8 cellular contexts compared by ENCODE assay signal in the genomic region with DNA sequence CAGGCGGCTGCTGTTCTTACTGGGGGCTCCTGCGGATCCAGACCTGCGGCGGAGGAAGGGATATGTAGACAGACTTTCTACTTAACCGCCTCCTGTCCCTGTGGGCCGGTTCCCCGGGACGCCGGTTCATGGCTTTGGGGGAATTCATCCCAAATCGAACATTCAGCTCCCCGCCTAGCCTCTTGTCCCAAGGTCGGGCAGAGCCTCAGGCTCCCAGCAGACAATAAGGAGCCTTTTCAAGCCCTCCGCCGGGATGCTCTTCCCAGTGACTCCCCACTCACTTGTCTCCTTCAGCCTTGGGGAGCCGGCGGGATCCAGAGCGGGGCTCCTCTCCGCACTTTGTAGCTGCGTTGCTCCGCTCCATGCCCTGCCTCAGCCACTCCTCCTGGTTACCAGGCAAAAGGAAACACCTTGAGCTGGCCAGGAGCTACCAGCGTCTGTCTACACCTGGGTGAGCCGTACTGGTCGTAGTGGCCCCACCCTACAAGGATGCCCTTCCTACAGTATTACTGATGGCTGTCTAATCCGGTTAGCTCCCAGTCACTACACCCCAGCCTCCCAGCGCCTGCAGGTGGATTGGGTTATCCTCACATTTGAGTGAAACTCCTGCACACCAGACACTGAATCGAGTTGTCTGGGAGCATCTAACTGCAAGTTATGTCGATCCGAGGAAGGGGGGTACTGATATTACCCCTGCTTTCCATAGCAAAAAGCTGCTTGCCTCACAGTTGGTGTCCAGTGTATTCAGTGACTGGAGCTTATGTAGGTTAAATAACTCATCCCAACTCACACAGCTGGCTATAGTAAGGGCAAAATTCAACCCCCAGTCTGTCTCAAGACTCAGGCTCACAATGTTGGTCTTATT. TPM values are rescaled to one million over a fixed set of nuclear protein-coding genes. Genes with fewer than 3 reads are reported as not detected.
DNase-seq lines count a peak whose midpoint lies in the region; ATAC-seq and TF ChIP-seq lines count a peak whose summit lies in the region.

A gene with protein sequence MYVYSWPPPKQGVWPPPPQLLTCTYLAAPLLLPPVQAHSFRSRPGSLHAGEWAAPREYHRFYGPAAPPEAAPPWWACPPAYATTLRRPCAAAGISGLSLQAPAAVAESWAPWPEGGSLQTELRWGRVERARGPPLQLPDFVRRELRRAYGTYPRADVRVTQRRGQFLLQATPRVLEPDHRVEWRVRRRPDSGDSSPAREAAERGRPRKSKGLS (minus strand): TSS at position 439 of the 865 bp plus-strand sequence. CDS start 450 bp downstream, outside the sequence.

- WGBS in body of pancreas, 2 donors: 12 to 22% methylated on average over 14 to 28 of the region's 28 CpGs
- 22 to 35% methylated on average over 13 to 23 of the region's 28 CpGs for WGBS in upper lobe of left lung, 2 donors

- H3K4me1 ChIP-seq in body of pancreas (peaks cover 27% of the 10 kb centered on the region), upper lobe of left lung (peaks cover 21 to 66% (median 42%) of the 10 kb centered on the region in 4 donors)

- no peaks in the 10 kb centered on the region for H3K36me3 ChIP-seq in body of pancreas (replicated peaks in 1 of 2; ENCODE audit: insufficient read depth in 1 of 2, low read depth in 2 of 2)
- no peaks in the 10 kb centered on the region for H3K36me3 ChIP-seq in upper lobe of left lung

- TF ChIP-seq POLR2A in body of pancreas (IDR thresholded peaks at IDR 0.05): peak in 1 of 3 donors; percentile 23
- peak in 1 of 4 donors; percentile 23 for TF ChIP-seq POLR2A in upper lobe of left lung (IDR thresholded peaks at IDR 0.05)

- no peak for TF ChIP-seq EP300 in upper lobe of left lung (IDR thresholded peaks at IDR 0.05)

- ATAC-seq in body of pancreas: peak; percentile 7
- ATAC-seq in upper lobe of left lung (ENCODE audit: low FRiP score in 2 of 2): peak in 1 of 2 donors; percentile 8
- no peak for ATAC-seq in HG03469 (IDR thresholded peaks at IDR 0.05; ENCODE audit: unreplicated experiment)
- no peak for ATAC-seq in GM21723 (IDR thresholded peaks at IDR 0.05; ENCODE audit: unreplicated experiment)

- peak within 1 kb of the TSS; percentile 99 for H3K27ac ChIP-seq in C4-2B
- H3K27ac ChIP-seq in body of pancreas: peak within 1 kb of the TSS; percentile 71 to 92 (median 84)
- H3K27ac ChIP-seq in upper lobe of left lung: peak within 1 kb of the TSS; percentile 87 to 95 (median 90)

- H3K27me3 ChIP-seq in body of pancreas (no peaks in the 10 kb centered on the region), upper lobe of left lung (no peaks in the 10 kb centered on the region)

- H3K9me3 ChIP-seq in body of pancreas (peaks cover 0 to 4% (median 0%) of the 10 kb centered on the region in 3 donors), upper lobe of left lung (no peaks in the 10 kb centered on the region)

- H3K4me3 ChIP-seq in Jurkat, Clone E6-1 (ENCODE audit: low read length): peak within 1 kb of the TSS; percentile 99
- H3K4me3 ChIP-seq in body of pancreas: peak within 1 kb of the TSS; percentile 57 to 89
- peak within 1 kb of the TSS; percentile 84 to 97 (median 94) for H3K4me3 ChIP-seq in upper lobe of left lung

- intact Hi-C loops in body of pancreas (cut with DNase I): no loop called here

- no peak for DNase-seq in Jurkat, Clone E6-1 (ENCODE audit: low read depth, low spot score)
- peak; percentile 34 to 52 (median 50) for DNase-seq in body of pancreas
- DNase-seq in medulla oblongata (ENCODE audit: extremely low spot score): peak; percentile 14
- peak in 1 of 2 donors; percentile 66 for DNase-seq in upper lobe of left lung
- no peak for DNase-seq in kidney glomerular epithelial cell (lab: John Stamatoyannopoulos, UW)

- TF ChIP-seq CTCF in C4-2B (conservative IDR thresholded peaks at IDR 0.05) (no peak), body of pancreas (IDR thresholded peaks at IDR 0.05) (no peak), upper lobe of left lung (IDR thresholded peaks at IDR 0.05) (no peak)

RNA-seq across cellular contexts. Expression of the gene that starts here (rescaled TPM):
- polyA plus RNA-seq in Jurkat, Clone E6-1 (2012; ENCODE audit: insufficient read depth, insufficient read length): 2.2 TPM
- total RNA-seq in body of pancreas: 1 to 10 TPM in 1 of 2 donors, under 1 TPM in 1; 0.66 to 4.2 TPM
- total RNA-seq in upper lobe of left lung: 10 to 100 TPM in 5 of 6 donors, 1 to 10 TPM in 1; 5.9 to 27.5 (median 15.1) TPM

Comparison
In these comparisons a context has a peak if more than half of its experiments do, and no peak if none do; other contexts are left out.
1. DNase-seq: peak in body of pancreas (4 of 4) and medulla oblongata (single experiment); none in Jurkat, Clone E6-1 (single experiment) and kidney glomerular epithelial cell (single experiment).
2. Peak in every context shown above with its lines, with median percentiles within 50 percentile points of each other: H3K27ac ChIP-seq and H3K4me3 ChIP-seq.